Comparison of ENCODE assay signal across 21 cellular contexts in genomic region chr7:156478486-156478885, GRCh38.
"Had no signal": no experiment of that assay in that cellular context is flagged by ENCODE, and none has a peak within 500 bp of the region (broad histone marks: within the 10 kb centered on the region; RNA-seq: fewer than 3 reads in every experiment).

No MANE protein-coding gene starts in this region.

- H3K27ac Mint-ChIP-seq: immature natural killer cell; memory B cell; nephron; stimulated activated effector memory CD8-positive, alpha-beta T cell treated with anti-CD3 and anti-CD28 coated beads, Interleukin-12 subunit alpha, Interleukin-12 subunit beta, amount 100 ng/mL, for 72 hours had no signal

- ATAC-seq: pancreas; stimulated activated effector memory CD8-positive, alpha-beta T cell treated with anti-CD3 and anti-CD28 coated beads, Interleukin-12 subunit alpha, Interleukin-12 subunit beta, amount 100 ng/mL, for 72 hours had no signal

- H3K9me3 Mint-ChIP-seq: central memory CD8-positive, alpha-beta T cell; immature natural killer cell; memory B cell; stimulated activated effector memory CD8-positive, alpha-beta T cell treated with anti-CD3 and anti-CD28 coated beads, Interleukin-12 subunit alpha, Interleukin-12 subunit beta, amount 100 ng/mL, for 72 hours had no signal

- H3K9me3 ChIP-seq: pancreas, sigmoid colon, stomach, thyroid gland, upper lobe of left lung, uterus had no signal

- DNase-seq: dermis blood vessel endothelial cell; effector memory CD4-positive, alpha-beta T cell; hypothalamus; immature natural killer cell; occipital lobe; retina; sigmoid colon; stimulated activated CD4-positive, alpha-beta T cell treated with anti-CD3 and anti-CD28 coated beads, Interleukin-2, amount 100 ng/mL, for 24 hours; stimulated activated CD4-positive, alpha-beta T cell treated with anti-CD3 and anti-CD28 coated beads, Interleukin-4, amount 100 ng/mL, for 24 hours; stimulated activated naive CD4-positive, alpha-beta T cell treated with Interleukin-2 at 50 U/mL for 16 hours; stomach; thyroid gland; uterus had no signal

- H3K27ac ChIP-seq: coronary artery, pancreas, sigmoid colon, stomach, thyroid gland, upper lobe of left lung, uterus had no signal

- H3K4me1 Mint-ChIP-seq: central memory CD8-positive, alpha-beta T cell; nephron had no signal

- H3K36me3 Mint-ChIP-seq: immature natural killer cell; memory B cell; stimulated activated effector memory CD8-positive, alpha-beta T cell treated with anti-CD3 and anti-CD28 coated beads, Interleukin-12 subunit alpha, Interleukin-12 subunit beta, amount 100 ng/mL, for 72 hours had no signal

- H3K36me3 ChIP-seq: pancreas, sigmoid colon, stomach, thyroid gland, upper lobe of left lung, uterus had no signal

- H3K4me3 ChIP-seq: coronary artery, lung, pancreas, sigmoid colon, stomach, thyroid gland, upper lobe of left lung, uterus had no signal

- H3K4me1 ChIP-seq: pancreas, stomach, uterus had no signal

- H3K27me3 ChIP-seq: pancreas, sigmoid colon, stomach, thyroid gland, upper lobe of left lung, uterus had no signal

- H3K4me3 Mint-ChIP-seq: central memory CD8-positive, alpha-beta T cell; immature natural killer cell; memory B cell; nephron; stimulated activated effector memory CD8-positive, alpha-beta T cell treated with anti-CD3 and anti-CD28 coated beads, Interleukin-12 subunit alpha, Interleukin-12 subunit beta, amount 100 ng/mL, for 72 hours had no signal
